In the genomic region with DNA sequence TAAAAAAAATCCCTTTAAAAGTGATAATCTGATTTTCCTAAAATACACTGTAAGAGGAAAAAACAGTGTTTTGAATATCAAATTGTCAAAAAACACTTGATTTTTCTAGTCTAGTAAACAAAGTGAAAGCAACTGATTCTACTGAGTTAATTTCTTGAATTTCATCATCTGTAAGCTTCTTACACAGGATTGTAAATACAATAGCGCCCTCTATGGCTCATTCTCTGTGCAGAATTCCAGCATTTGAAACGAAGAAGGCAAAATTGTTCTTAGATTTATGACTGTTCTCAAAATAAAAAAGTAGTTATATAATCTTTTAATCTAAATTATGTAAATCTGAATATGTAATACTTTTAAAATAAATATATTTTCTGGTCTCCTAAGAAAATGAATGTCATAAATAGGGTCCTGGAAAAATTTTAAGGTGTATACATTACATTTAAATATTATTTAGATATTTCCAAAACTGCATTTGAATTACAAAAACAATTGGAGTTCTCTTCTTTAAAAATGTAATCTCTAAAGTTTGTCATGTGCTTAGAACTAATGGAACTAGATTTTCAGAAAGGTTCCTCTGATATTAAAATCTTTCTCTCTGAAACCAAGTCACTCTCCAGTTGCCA, we compare ENCODE assay signal across 8 cellular contexts.
DNase-seq lines count a peak whose midpoint lies in the region; TF ChIP-seq lines count a peak whose summit lies in the region.

No MANE protein-coding gene starts in this region.

- H3K9me2 ChIP-seq in SU-DHL-6 (replicated peaks; ENCODE audit: insufficient read depth, low read length): no peaks in the 10 kb centered on the region

- peaks cover 3% of the 10 kb centered on the region; the same call in 1 of the 2 replicates for H4K20me1 ChIP-seq in SU-DHL-6 (ENCODE audit: low read depth, low read length)

- H2AFZ ChIP-seq in SU-DHL-6 (ENCODE audit: low read depth, low read length, severe bottlenecking): no peak overlapping the region

- CTCF ChIA-PET in HEK293 (lab: Yijun Ruan, JAX): interaction anchor here (0.6 to 5.9 kb wide), 18 partner anchors 12 to 1556 kb away, joined by 3 to 48 read pairs (median 4); no protein-coding TSS in a partner anchor

- H3K27me3 ChIP-seq in SU-DHL-6 (ENCODE audit: low read length) (no peaks in the 10 kb centered on the region), sigmoid colon (no peaks in the 10 kb centered on the region)

- 0% methylated on average over 2 of the region's 2 CpGs for WGBS in sigmoid colon, 2 donors

- H3K4me3 ChIP-seq in HEK293 (ENCODE audit: low read depth, low read length): no peak overlapping the region
- no peak overlapping the region for H3K4me3 ChIP-seq in SU-DHL-6 (ENCODE audit: insufficient read depth, low read length, poor library complexity, severe bottlenecking)
- H3K4me3 ChIP-seq in fibroblast of villous mesenchyme (ENCODE audit: low read depth, low read length): no peak overlapping the region
- H3K4me3 ChIP-seq in sigmoid colon: no peak overlapping the region

- H3K36me3 ChIP-seq in HEK293 (ENCODE audit: control insufficient read depth in 2 of 2, insufficient read depth in 1 of 2, low read length in 2 of 2) (no peaks in the 10 kb centered on the region), SU-DHL-6 (ENCODE audit: low read length) (no peaks in the 10 kb centered on the region), sigmoid colon (no peaks in the 10 kb centered on the region)

- peak; percentile 69 for DNase-seq in EH (ENCODE audit: low read depth)
- DNase-seq in NCI-H1694 (lab: John Stamatoyannopoulos, UW): peak; percentile 73
- DNase-seq in fibroblast of villous mesenchyme (ENCODE audit: low read depth): peak; percentile 79
- no peak for DNase-seq in sigmoid colon
- no peak for DNase-seq in activated effector memory CD4-positive, alpha-beta T cell treated with anti-CD3 and anti-CD28 coated beads, Interleukin-2, amount 50 U/mL, for 16 hours
- no peak for DNase-seq in activated effector memory CD4-positive, alpha-beta T cell treated with Interleukin-2 at 50 U/mL for 16 hours

- H3K27ac ChIP-seq in HEK293 (ENCODE audit: extremely low read depth, low read depth, low read length) (no peak overlapping the region), SU-DHL-6 (ENCODE audit: low read depth, low read length) (no peak overlapping the region), sigmoid colon (no peak overlapping the region)

- no peak for TF ChIP-seq POLR2A in sigmoid colon (IDR thresholded peaks at IDR 0.05)

- no peak for TF ChIP-seq EP300 in sigmoid colon (IDR thresholded peaks at IDR 0.05)

- H3K9ac ChIP-seq in SU-DHL-6 (ENCODE audit: low read length): no peak overlapping the region

- no peaks in the 10 kb centered on the region for H3F3A ChIP-seq in SU-DHL-6 (ENCODE audit: insufficient read depth)

- POLR2A ChIA-PET in HEK293 (lab: Yijun Ruan, JAX): no interaction called here

- H3K4me1 ChIP-seq in HEK293 (ENCODE audit: control insufficient read depth, insufficient read depth, low read length) (no peaks in the 10 kb centered on the region), sigmoid colon (no peaks in the 10 kb centered on the region)

- H3K4me2 ChIP-seq in SU-DHL-6 (ENCODE audit: low read depth, low read length, poor library complexity, severe bottlenecking): no peak overlapping the region

- no peaks in the 10 kb centered on the region for H3K79me2 ChIP-seq in SU-DHL-6 (ENCODE audit: insufficient read depth, low read length)

- intact Hi-C loops in sigmoid colon (cut with DNase I): loop anchor here (2.0 kb wide), 1 partner anchor 561 kb away; no protein-coding TSS in a partner anchor

- H3K9me3 ChIP-seq in HEK293 (ENCODE audit: control insufficient read depth, insufficient read depth, low read depth, low read length) (no peaks in the 10 kb centered on the region), SU-DHL-6 (ENCODE audit: insufficient read depth, low read length) (no peaks in the 10 kb centered on the region), sigmoid colon (no peaks in the 10 kb centered on the region)

- TF ChIP-seq CTCF in HEK293 (tag by site-specific recombination; IDR thresholded peaks at IDR 0.05): no peak
- TF ChIP-seq CTCF in SU-DHL-6 (IDR thresholded peaks at IDR 0.05; ENCODE audit: insufficient read depth, low read length, poor library complexity, severe bottlenecking): peak; percentile 83
- peak; percentile 82 for TF ChIP-seq CTCF in fibroblast of villous mesenchyme (IDR thresholded peaks at IDR 0.05; ENCODE audit: insufficient read depth, low read depth, low read length)
- TF ChIP-seq CTCF in sigmoid colon (IDR thresholded peaks at IDR 0.05): peak in 3 of 4 experiments; percentile 27 to 63 (median 39)

TF ChIP-seq in HEK293, 187 proteins besides CTCF, POLR2A, EP300 and RAD21:
- TF ChIP-seq ZNF654 (tag by site-specific recombination; IDR thresholded peaks at IDR 0.05; ENCODE audit: low read depth) (peak; percentile 74), ZNF660 (tag by site-specific recombination; IDR thresholded peaks at IDR 0.05) (peak; percentile 69; the same call in 1 of the 2 replicates)
- TF ChIP-seq, protein P1, sequence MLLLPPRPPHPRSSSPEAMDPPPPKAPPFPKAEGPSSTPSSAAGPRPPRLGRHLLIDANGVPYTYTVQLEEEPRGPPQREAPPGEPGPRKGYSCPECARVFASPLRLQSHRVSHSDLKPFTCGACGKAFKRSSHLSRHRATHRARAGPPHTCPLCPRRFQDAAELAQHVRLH (tag by site-specific recombination; IDR thresholded peaks at IDR 0.05): no peak

Comparison
In these comparisons a context has a peak if more than half of its experiments do, and no peak if none do; other contexts are left out.
1. DNase-seq: peak in EH (single experiment), NCI-H1694 (single experiment) and fibroblast of villous mesenchyme (single experiment); none in sigmoid colon (single experiment), activated effector memory CD4-positive, alpha-beta T cell treated with anti-CD3 and anti-CD28 coated beads, Interleukin-2, amount 50 U/mL, for 16 hours (single experiment) and activated effector memory CD4-positive, alpha-beta T cell treated with Interleukin-2 at 50 U/mL for 16 hours (single experiment).